ENCODE assay signal across 8 cellular contexts in genomic region chr4:99950913-99951254, GRCh38. TPM values are rescaled to one million over a fixed set of nuclear protein-coding genes. Genes with fewer than 3 reads are reported as not detected.
A peak's percentile ranks its signal among the peaks of the same experiment; 100 is the strongest.
DNase-seq lines count a peak whose midpoint lies in the region; ATAC-seq and TF ChIP-seq lines count a peak whose summit lies in the region.

No MANE protein-coding gene starts in this region.

- intact Hi-C loops in CD8-positive, alpha-beta T cell (cut with DNase I, micrococcal nuclease), result loop anchor here (1.0 to 5.0 kb wide), 12 partner anchors 14 to 1808 kb away; partner anchors contain the start of genes EIF4E (in 2 of the 2), STPG2 (in 2 of the 2), LAMTOR3 (in 1 of the 2) and PPP3CA (in 1 of the 2)
- intact Hi-C loops in Panc1 (cut with micrococcal nuclease; ENCODE audit: unreplicated experiment), result no loop called here

- no peak for ATAC-seq in CD8-positive, alpha-beta T cell
- ATAC-seq in Panc1 (no peak), HG02588 (IDR thresholded peaks at IDR 0.05; ENCODE audit: unreplicated experiment) (no peak), GM18517 (IDR thresholded peaks at IDR 0.05; ENCODE audit: unreplicated experiment) (no peak)

- H3K27me3 Mint-ChIP-seq in CD8-positive, alpha-beta T cell (ENCODE audit: low read depth), result no peaks in the 10 kb centered on the region

- peaks cover 2% of the 10 kb centered on the region for H3K9me3 Mint-ChIP-seq in CD8-positive, alpha-beta T cell

- no TSS peak for BruUV-seq in Panc1 (replicated peaks; lab: Mats Ljungman, UMichigan)

- H3K9ac ChIP-seq in rectal smooth muscle tissue (ENCODE audit: low read length), result peak overlapping the region; percentile 70

- POLR2A ChIA-PET in CD8-positive, alpha-beta T cell (lab: Charles Lee), result interaction anchor here (1.0 to 2.2 kb wide), 8 partner anchors 9 to 862 kb away, joined by 3 to 15 read pairs (median 6); partner anchors contain the start of genes ADH5, LAMTOR3 and TRMT10A
- POLR2A ChIA-PET in Panc1 (lab: Charles Lee), result no interaction called here

- peak overlapping the region; percentile 97 for H3K4me3 ChIP-seq in CD8-positive, alpha-beta T cell (ENCODE audit: low read depth, low read length)
- H3K4me3 ChIP-seq in Panc1 (ENCODE audit: low read depth in 2 of 2, low read length in 2 of 2) (peak overlapping the region; percentile 88 to 90), fibroblast of the aortic adventitia (ENCODE audit: low read depth, low read length) (peak overlapping the region; percentile 86), rectal smooth muscle tissue (ENCODE audit: low read length) (peak overlapping the region; percentile 92)

- peaks cover 22% of the 10 kb centered on the region for H3K4me1 Mint-ChIP-seq in CD8-positive, alpha-beta T cell (ENCODE audit: low read depth)

- H3K36me3 ChIP-seq in CD8-positive, alpha-beta T cell (ENCODE audit: insufficient read depth, low read length), result no peaks in the 10 kb centered on the region
- peaks cover 10% of the 10 kb centered on the region for H3K36me3 ChIP-seq in Panc1 (ENCODE audit: control insufficient read depth, insufficient read depth, low read length)
- H3K36me3 ChIP-seq in rectal smooth muscle tissue (ENCODE audit: control insufficient read depth, insufficient read depth, low read length), result no peaks in the 10 kb centered on the region

- DNase-seq in CD8-positive, alpha-beta T cell, result no peak
- DNase-seq in Panc1 (ENCODE audit: low read depth, low spot score), result no peak
- DNase-seq in fibroblast of the aortic adventitia (ENCODE audit: low read depth), result no peak
- no peak for DNase-seq in NCI-H2081 treated with DMSO at 0.1 percent for 48 hours (lab: John Stamatoyannopoulos, UW)
- DNase-seq in activated CD4-positive, CD25-positive, alpha-beta regulatory T cell (lab: John Stamatoyannopoulos, UW), result no peak

- in situ Hi-C loops in Panc1 (cut with HindIII; ENCODE audit: low pct_unique_long_range_greater_than_20kb, low sequenced_read_pairs), result no loop called here

- TF ChIP-seq CTCF in CD8-positive, alpha-beta T cell (IDR thresholded peaks at IDR 0.05), result no peak
- no peak for TF ChIP-seq CTCF in Panc1 (IDR thresholded peaks at IDR 0.05)
- TF ChIP-seq CTCF in fibroblast of the aortic adventitia (IDR thresholded peaks at IDR 0.05; ENCODE audit: insufficient read depth, low read length), result no peak

- no peaks in the 10 kb centered on the region for H3K9me3 ChIP-seq in CD8-positive, alpha-beta T cell (ENCODE audit: low read length)
- no peaks in the 10 kb centered on the region for H3K9me3 ChIP-seq in Panc1 (ENCODE audit: control insufficient read depth, insufficient read depth, low read depth, low read length)

- CTCF ChIA-PET in CD8-positive, alpha-beta T cell (lab: Charles Lee), result interaction anchor here (1.1 to 2.1 kb wide), 3 partner anchors 11 to 142 kb away, joined by 3 to 6 read pairs (median 4); no protein-coding TSS in a partner anchor
- CTCF ChIA-PET in Panc1 (lab: Charles Lee), result no interaction called here

- no peak overlapping the region for H3K4me3 Mint-ChIP-seq in CD8-positive, alpha-beta T cell

- peaks cover 18% of the 10 kb centered on the region for H3K36me3 Mint-ChIP-seq in CD8-positive, alpha-beta T cell

- peaks cover 22% of the 10 kb centered on the region for H3K4me1 ChIP-seq in CD8-positive, alpha-beta T cell (ENCODE audit: insufficient read depth, low read length)
- H3K4me1 ChIP-seq in Panc1 (ENCODE audit: control insufficient read depth, insufficient read depth, low read length) (peaks cover 11% of the 10 kb centered on the region), rectal smooth muscle tissue (ENCODE audit: control insufficient read depth, insufficient read depth, low read length) (peaks cover 5% of the 10 kb centered on the region)

- no peaks in the 10 kb centered on the region for H3K27me3 ChIP-seq in CD8-positive, alpha-beta T cell (ENCODE audit: insufficient read depth, low read length)
- H3K27me3 ChIP-seq in Panc1 (ENCODE audit: control insufficient read depth, insufficient read depth, low read length) (no peaks in the 10 kb centered on the region), rectal smooth muscle tissue (ENCODE audit: control insufficient read depth, insufficient read depth, low read length) (no peaks in the 10 kb centered on the region)

- peak overlapping the region; percentile 83 for H3K27ac ChIP-seq in CD8-positive, alpha-beta T cell (ENCODE audit: low read depth, low read length)
- peak overlapping the region; percentile 90 for H3K27ac ChIP-seq in Panc1 (ENCODE audit: low read length)
- peak overlapping the region; percentile 89 for H3K27ac ChIP-seq in rectal smooth muscle tissue (ENCODE audit: low read depth, low read length)

- no peak overlapping the region for H3K27ac Mint-ChIP-seq in CD8-positive, alpha-beta T cell

RNA-seq across cellular contexts. Expression of gene H2AZ1, which starts 0.8 kb away (rescaled TPM):
- total RNA-seq in CD8-positive, alpha-beta T cell, result 100 to 1,000 TPM in 1 of 2 experiments, 10 to 100 TPM in 1; 99.6 to 103 TPM
- total RNA-seq in Panc1 (2021; ENCODE audit: unreplicated experiment) (450 TPM), fibroblast of the aortic adventitia (ENCODE audit: low replicate concordance) (42.3 and 385 TPM in 2 replicates)
- polyA plus RNA-seq in Panc1 (2012; ENCODE audit: insufficient read length), result 452 TPM

RNA-seq across cellular contexts. Expression of gene DNAJB14, which starts 4.5 kb away (rescaled TPM):
- total RNA-seq in CD8-positive, alpha-beta T cell, result 10 to 100 TPM; 69.5 to 71.8 TPM
- total RNA-seq in Panc1 (2021; ENCODE audit: unreplicated experiment), result 41.5 TPM
- 37.1 TPM for polyA plus RNA-seq in Panc1 (2012; ENCODE audit: insufficient read length)
- total RNA-seq in fibroblast of the aortic adventitia (ENCODE audit: low replicate concordance), result 36.8 and 49.1 TPM in 2 replicates

RNA-seq across cellular contexts. Expression of gene LAMTOR3, which starts 56.7 kb away (rescaled TPM):
- 10 to 100 TPM; 29.3 to 32.4 TPM for total RNA-seq in CD8-positive, alpha-beta T cell
- total RNA-seq in Panc1 (2021; ENCODE audit: unreplicated experiment) (20.3 TPM), fibroblast of the aortic adventitia (ENCODE audit: low replicate concordance) (11.5 and 69.9 TPM in 2 replicates)
- polyA plus RNA-seq in Panc1 (2012; ENCODE audit: insufficient read length), result 12.5 TPM
